8 cellular contexts compared by ENCODE assay signal in genomic region chr4:136864580-136865185, GRCh38.
A peak's percentile ranks its signal among the peaks of the same experiment; 100 is the strongest.
DNase-seq lines count a peak whose midpoint lies in the region; ATAC-seq and FAIRE-seq lines count a peak whose summit lies in the region.

No MANE protein-coding gene starts in this region.

- DNase-seq in COR-L47 (lab: John Stamatoyannopoulos, UW) = peak; percentile 83
- DNase-seq in NCI-H1694 treated with DMSO at 0.1 percent for 48 hours (lab: John Stamatoyannopoulos, UW) = peak; percentile 72
- peak; percentile 76 for DNase-seq in globus pallidus (ENCODE audit: low spot score)
- DNase-seq in renal cortical epithelial cell (ENCODE audit: low read depth) = peak; percentile 79
- no peak for DNase-seq in effector CD4-positive, alpha-beta T cell

- FAIRE-seq in TTC549 (lab: Jason Lieb, UNC) = peak; percentile 95

- ATAC-seq in GM18868 (IDR thresholded peaks at IDR 0.05; ENCODE audit: unreplicated experiment) (peak; percentile 88), HG03039 (IDR thresholded peaks at IDR 0.05; ENCODE audit: unreplicated experiment) (peak; percentile 90)
